In the genomic region with DNA sequence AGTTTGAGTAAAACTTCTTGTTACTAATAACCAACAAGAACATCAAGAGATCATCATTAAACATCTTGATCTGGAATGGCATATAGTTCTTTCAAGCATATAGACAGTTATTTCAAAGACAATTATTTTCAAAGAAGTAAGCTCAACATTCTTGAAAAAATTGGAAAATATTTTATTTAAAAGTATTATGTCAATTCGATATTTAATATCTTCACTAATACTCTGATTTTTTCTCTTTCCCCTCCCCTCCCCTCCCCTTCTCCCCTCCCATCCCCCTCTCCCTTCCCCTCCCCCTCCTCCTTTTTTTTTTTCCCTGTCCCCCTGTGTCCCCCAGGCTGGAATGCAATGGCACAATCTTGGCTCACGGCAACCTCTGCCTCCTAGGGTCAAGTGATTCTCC, we compare ENCODE assay signal across 30 cellular contexts.
"Had no signal": no experiment of that assay in that cellular context is flagged by ENCODE, and none has a peak within 500 bp of the region (broad histone marks: within the 10 kb centered on the region; RNA-seq: fewer than 3 reads in every experiment).

No MANE protein-coding gene starts in this region.

- H3K27me3 ChIP-seq: ascending aorta, breast epithelium, cardiac muscle cell, colonic mucosa, esophagus muscularis mucosa, foreskin keratinocyte, gastroesophageal sphincter, heart right ventricle had no signal

- H3K9me3 ChIP-seq: ascending aorta, breast epithelium, colonic mucosa, esophagus muscularis mucosa, gastroesophageal sphincter, heart right ventricle had no signal

- H3K27ac ChIP-seq: ascending aorta, breast epithelium, cardiac muscle cell, colonic mucosa, foreskin keratinocyte had no signal

- ATAC-seq: activated CD4-positive, alpha-beta T cell treated with anti-CD3 and anti-CD28 coated beads for 36 hours; activated CD8-positive, alpha-beta memory T cell treated with anti-CD3 and anti-CD28 coated beads, Interleukin-2, amount 10 ng/mL, durations not matched to agents 7 days and 5 days; activated CD8-positive, alpha-beta T cell treated with anti-CD3 and anti-CD28 coated beads, Interleukin-2, amount 10 ng/mL, durations not matched to agents 7 days and 5 days; activated naive CD4-positive, alpha-beta T cell treated with anti-CD3 and anti-CD28 coated beads, Interleukin-2, amount 50 U/mL, for 72 hours; foreskin keratinocyte; gastroesophageal sphincter; T-helper 17 cell had no signal

- H3K4me3 ChIP-seq: ascending aorta, breast epithelium, cardiac muscle cell, colonic mucosa, esophagus muscularis mucosa, gastroesophageal sphincter, heart right ventricle had no signal

- H3K4me1 ChIP-seq: breast epithelium, colonic mucosa, foreskin keratinocyte had no signal

- FAIRE-seq: endometrium had no signal

- DNase-seq: activated CD4-positive, alpha-beta memory T cell treated with anti-CD3 and anti-CD28 coated beads for 36 hours; activated CD4-positive, alpha-beta T cell treated with anti-CD3 and anti-CD28 coated beads for 36 hours; activated CD4-positive, alpha-beta T cell treated with anti-CD3 and anti-CD28 coated beads, Interleukin-2, amount 10 ng/mL, durations not matched to agents 24 days and 14 days; activated CD4-positive, CD25-positive, alpha-beta regulatory T cell; activated CD4-positive, CD25-positive, alpha-beta regulatory T cell treated with anti-CD3 and anti-CD28 coated beads, Interleukin-2, amount 50 U/mL, for 72 hours; activated CD8-positive, alpha-beta memory T cell treated with anti-CD3 and anti-CD28 coated beads, Interleukin-2, amount 10 ng/mL, durations not matched to agents 7 days and 5 days; activated CD8-positive, alpha-beta memory T cell treated with anti-CD3 and anti-CD28 coated beads, Interleukin-2, amount 50 U/mL, for 4 hours; activated CD8-positive, alpha-beta T cell treated with anti-CD3 and anti-CD28 coated beads, Interleukin-2, amount 10 ng/mL, durations not matched to agents 7 days and 5 days; activated effector memory CD4-positive, alpha-beta T cell treated with anti-CD3 and anti-CD28 coated beads, Interleukin-2, amount 50 U/mL, for 16 hours; activated naive CD4-positive, alpha-beta T cell; activated naive CD4-positive, alpha-beta T cell treated with anti-CD3 and anti-CD28 coated beads, Interleukin-2, amount 10 ng/mL, durations not matched to agents 7 days and 5 days; activated naive CD8-positive, alpha-beta T cell treated with anti-CD3 and anti-CD28 coated beads, Interleukin-2, amount 10 ng/mL, durations not matched to agents 7 days and 5 days; activated T-cell treated with anti-CD3 and anti-CD28 coated beads, Interleukin-2, amount 50 U/mL, for 1 hour; activated T-cell treated with anti-CD3 and anti-CD28 coated beads, Interleukin-2, amount 50 U/mL, for 48 hours; central memory CD4-positive, alpha-beta T cell; cerebellar nuclear complex; colonic mucosa; effector CD8-positive, alpha-beta T cell; erythroblast; foreskin keratinocyte; heart right ventricle; T-helper 1 cell; T-helper 17 cell had no signal

- H3K36me3 ChIP-seq: ascending aorta, breast epithelium, cardiac muscle cell, colonic mucosa, esophagus muscularis mucosa, gastroesophageal sphincter had no signal
